In the genomic region with DNA sequence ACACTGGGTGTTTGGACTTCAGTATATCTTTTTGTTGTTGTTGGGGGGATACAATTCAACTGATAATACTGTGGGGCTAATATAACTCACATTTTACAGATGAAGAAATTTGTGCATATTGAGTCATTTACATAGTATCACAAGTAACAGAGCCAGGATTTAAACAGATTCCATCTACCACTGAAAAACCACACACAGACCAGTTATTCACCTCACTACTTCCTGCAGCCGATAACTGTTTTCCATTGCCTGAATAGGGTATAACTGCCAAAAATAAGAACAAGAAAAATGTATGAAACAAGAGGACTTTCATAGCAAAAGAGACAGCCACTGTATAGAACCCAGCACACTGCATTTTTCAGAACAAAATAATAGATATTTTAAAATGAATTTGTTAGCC, we compare ENCODE assay signal across 23 cellular contexts.
"Had no signal": no experiment of that assay in that cellular context is flagged by ENCODE, and none has a peak within 500 bp of the region (broad histone marks: within the 10 kb centered on the region; RNA-seq: fewer than 3 reads in every experiment).

No MANE protein-coding gene starts in this region.

- H3K36me3 Mint-ChIP-seq: activated naive CD4-positive, alpha-beta T cell treated with anti-CD3 and anti-CD28 coated beads, Interleukin-2, amount 50 U/mL, for 72 hours had no signal

- H3K36me3 ChIP-seq: gastroesophageal sphincter, neutrophil, pancreas, right atrium auricular region, spleen, upper lobe of right lung had no signal

- H3K27me3 Mint-ChIP-seq: effector memory CD8-positive, alpha-beta T cell had no signal

- H3K27ac Mint-ChIP-seq: activated naive CD4-positive, alpha-beta T cell treated with anti-CD3 and anti-CD28 coated beads, Interleukin-2, amount 50 U/mL, for 72 hours; effector memory CD8-positive, alpha-beta T cell; nephron had no signal

- H3K4me1 Mint-ChIP-seq: nephron had no signal

- H3K27ac ChIP-seq: body of pancreas, dorsolateral prefrontal cortex, gastroesophageal sphincter, neutrophil, pancreas, psoas muscle, right atrium auricular region, spleen, testis, upper lobe of right lung had no signal

- H3K9me3 ChIP-seq: body of pancreas, gastroesophageal sphincter, neutrophil, pancreas, psoas muscle, right atrium auricular region, spleen, testis, upper lobe of right lung had no signal

- H3K4me3 Mint-ChIP-seq: effector memory CD8-positive, alpha-beta T cell; nephron had no signal

- H3K4me3 ChIP-seq: body of pancreas, dorsolateral prefrontal cortex, gastroesophageal sphincter, pancreas, psoas muscle, right atrium auricular region, spleen, testis, upper lobe of right lung had no signal

- H3K27me3 ChIP-seq: body of pancreas, dorsolateral prefrontal cortex, gastroesophageal sphincter, neutrophil, pancreas, right atrium auricular region, spleen, testis, upper lobe of right lung had no signal

- H3K4me1 ChIP-seq: body of pancreas, gastroesophageal sphincter, pancreas, psoas muscle, right atrium auricular region, spleen, testis, upper lobe of right lung had no signal

- H3K9me3 Mint-ChIP-seq: nephron had no signal

- DNase-seq: activated CD4-positive, alpha-beta T cell treated with anti-CD3 and anti-CD28 coated beads for 1 hour; activated CD4-positive, alpha-beta T cell treated with anti-CD3 and anti-CD28 coated beads, Interleukin-2, amount 50 U/mL, for 1 hour; activated T-cell treated with anti-CD3 and anti-CD28 coated beads, Interleukin-2, amount 50 U/mL, for 1 hour; body of pancreas; central memory CD4-positive, alpha-beta T cell; dorsolateral prefrontal cortex; effector memory CD8-positive, alpha-beta T cell; head of caudate nucleus; islet precursor cell; left colon; mesenchymal stem cell; pancreas; psoas muscle; spleen; stimulated activated CD4-positive, alpha-beta T cell treated with anti-CD3 and anti-CD28 coated beads, Interleukin-4, amount 100 ng/mL, for 1 hour; stimulated activated naive CD4-positive, alpha-beta T cell; testis; upper lobe of right lung had no signal
